Comparison of ENCODE assay signal across 9 cellular contexts in the genomic region with DNA sequence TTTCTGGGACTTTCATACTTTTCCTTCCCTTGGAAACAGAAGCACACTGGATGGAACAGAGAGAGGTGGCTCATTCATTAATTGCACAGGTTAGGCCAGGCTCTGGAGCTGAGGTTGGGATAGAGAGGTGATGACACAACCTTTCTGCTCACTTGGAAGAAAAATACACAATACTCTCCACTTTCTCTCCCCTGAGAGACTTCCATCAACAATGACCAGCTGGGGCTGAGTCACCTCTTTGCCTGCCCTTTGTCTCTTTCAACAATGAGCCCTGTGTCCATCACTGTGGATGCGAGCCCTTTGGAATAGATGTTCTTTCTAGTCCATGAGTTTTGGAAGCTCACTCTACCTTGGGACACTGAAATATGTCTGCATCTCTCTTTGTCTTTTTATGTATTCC. TPM values are rescaled to one million over a fixed set of nuclear protein-coding genes. Genes with fewer than 3 reads are reported as not detected.
DNase-seq lines count a peak whose midpoint lies in the region; ATAC-seq and TF ChIP-seq lines count a peak whose summit lies in the region.
"Had no signal": no experiment of that assay in that cellular context is flagged by ENCODE, and none has a peak within 500 bp of the region (broad histone marks: within the 10 kb centered on the region; RNA-seq: fewer than 3 reads in every experiment).

No MANE protein-coding gene starts in this region.

- H3K79me2 ChIP-seq in DND-41 (ENCODE audit: insufficient read depth, low read length): peaks cover 86% of the 10 kb centered on the region

- no peaks in the 10 kb centered on the region for H3K27me3 ChIP-seq in DND-41 (ENCODE audit: insufficient read depth, low read length, poor library complexity)
- H3K27me3 ChIP-seq in SJSA1 (replicated peaks): no peaks in the 10 kb centered on the region

- H3K36me3 ChIP-seq in DND-41 (ENCODE audit: insufficient read depth, low read length): peaks cover 32% of the 10 kb centered on the region
- peaks cover 45% of the 10 kb centered on the region for H3K36me3 ChIP-seq in SJSA1

- TF ChIP-seq CTCF in DND-41 (IDR thresholded peaks at IDR 0.05; ENCODE audit: borderline replicate concordance, extremely low read depth, low read length, poor library complexity, severe bottlenecking) (no peak), fibroblast of mammary gland (conservative IDR thresholded peaks at IDR 0.05; ENCODE audit: control insufficient read depth, insufficient read depth, low read depth, low read length) (no peak)

- H3K4me1 ChIP-seq in DND-41 (ENCODE audit: insufficient read depth, low read length) (peaks cover 58% of the 10 kb centered on the region), SJSA1 (replicated peaks) (peaks cover 63% of the 10 kb centered on the region)

- H3K4me2 ChIP-seq in DND-41 (ENCODE audit: insufficient read depth, low read length): no peak overlapping the region

- peaks cover 25% of the 10 kb centered on the region for H4K20me1 ChIP-seq in DND-41 (ENCODE audit: insufficient read depth, low read length)

- DNase-seq in DND-41: no peak
- peak; percentile 56 to 62 for DNase-seq in SJSA1 (ENCODE audit: low read depth in 1 of 2, low spot score in 2 of 2)
- peak; percentile 89 for DNase-seq in fibroblast of mammary gland (ENCODE audit: low read depth)
- DNase-seq in renal cortical epithelial cell (ENCODE audit: low read depth): peak; percentile 79
- DNase-seq in HUDEP-2 (lab: John Stamatoyannopoulos, UW; ENCODE audit: unreplicated experiment in 76 of 76): no peak
- DNase-seq in NAMALWA (ENCODE audit: low spot score): no peak
- no peak for DNase-seq in activated T-cell treated with anti-CD3 and anti-CD28 coated beads for 4 hours
- DNase-seq in Kasumi-1 (lab: John Stamatoyannopoulos, UW): no peak
- DNase-seq: NCI-H2081 treated with DMSO at 0.1 percent for 48 hours had no signal

- H2AFZ ChIP-seq in DND-41 (ENCODE audit: low read depth, low read length): no peak overlapping the region

- H3K4me3 ChIP-seq in DND-41 (ENCODE audit: low read depth in 1 of 2, low read length in 2 of 2) (no peak overlapping the region), SJSA1 (no peak overlapping the region), fibroblast of mammary gland (ENCODE audit: control insufficient read depth, low read depth, low read length) (no peak overlapping the region)

- no peak overlapping the region for H3K9ac ChIP-seq in DND-41 (ENCODE audit: low read depth, low read length)

- H3K27ac ChIP-seq in DND-41 (ENCODE audit: low read length) (peak overlapping the region; percentile 26), SJSA1 (no peak overlapping the region)

- H3K9me3 ChIP-seq in DND-41 (ENCODE audit: insufficient read depth, low read length, severe bottlenecking): no peaks in the 10 kb centered on the region
- H3K9me3 ChIP-seq in SJSA1 (replicated peaks): no peaks in the 10 kb centered on the region

- ATAC-seq in DND-41 (ENCODE audit: insufficient read depth, low read depth): no peak

RNA-seq across cellular contexts. Expression of gene ATP2B4, which starts 43.1 kb away (rescaled TPM):
- total RNA-seq in SJSA1 (2014; rRNA removed; shearing (Covaris generic)): 67.1 and 80.5 TPM in 2 replicates
- 59.4 and 131 TPM in 2 replicates for total RNA-seq in renal cortical epithelial cell

Comparison
In these comparisons a context has a peak if more than half of its experiments do, and no peak if none do; other contexts are left out.
1. DNase-seq: peak in SJSA1 (2 of 2), fibroblast of mammary gland (single experiment) and renal cortical epithelial cell (single experiment); none in DND-41 (single experiment), HUDEP-2 (0 of 76), NAMALWA (single experiment), activated T-cell treated with anti-CD3 and anti-CD28 coated beads for 4 hours (single experiment) and Kasumi-1 (0 of 2).